In genomic region chr11:45304111-45304991, GRCh38 we compare ENCODE assay signal across 19 cellular contexts. TPM values are rescaled to one million over a fixed set of nuclear protein-coding genes. Genes with fewer than 3 reads are reported as not detected.
"Had no signal": no experiment of that assay in that cellular context is flagged by ENCODE, and none has a peak within 500 bp of the region (broad histone marks: within the 10 kb centered on the region; RNA-seq: fewer than 3 reads in every experiment).

No MANE protein-coding gene starts in this region.

- H3K27ac Mint-ChIP-seq: activated T-helper 2 cell treated with anti-CD3 and anti-CD28 coated beads, Interferon-gamma antibody, Interleukin-2, Interleukin-4, amounts not matched to agents 10 μg/mL and 5 μg/mL and 100 μg/mL, durations not matched to agents 14 hours and 24 hours and 36 hours; stimulated activated naive CD8-positive, alpha-beta T cell treated with anti-CD3 and anti-CD28 coated beads, Interleukin-15, Interleukin-2, amounts not matched to agents 100 ng/mL and 50 ng/mL, for 24 hours had no signal

- H3K36me3 ChIP-seq: brain microvascular endothelial cell, gastrocnemius medialis, left lung, prostate gland, tibial nerve had no signal

- H3K27me3 ChIP-seq: left lung had no signal

- H3K4me1 ChIP-seq: gastrocnemius medialis, left lung, tibial nerve had no signal

- H3K9me3 ChIP-seq: gastrocnemius medialis, left lung, prostate gland, tibial nerve had no signal

- ATAC-seq: esophagus mucosa, gastrocnemius medialis, left lung, right cardiac atrium had no signal

- H3K4me3 Mint-ChIP-seq: stimulated activated naive CD8-positive, alpha-beta T cell treated with anti-CD3 and anti-CD28 coated beads, Interleukin-15, Interleukin-2, amounts not matched to agents 100 ng/mL and 50 ng/mL, for 24 hours had no signal

- H3K4me3 ChIP-seq: gastrocnemius medialis, left lung, prostate gland, tibial nerve had no signal

- DNase-seq: activated CD4-positive, alpha-beta T cell treated with anti-CD3 and anti-CD28 coated beads, Interleukin-2, amount 50 U/mL, for 1 hour; activated naive CD4-positive, alpha-beta T cell treated with anti-CD3 and anti-CD28 coated beads, Interleukin-2, amount 50 U/mL, for 16 hours; activated T-cell treated with anti-CD3 and anti-CD28 coated beads, Interleukin-2, amount 50 U/mL, for 1 hour; aorta; brain microvascular endothelial cell; cortex of kidney; effector CD8-positive, alpha-beta T cell; gastrocnemius medialis; head of caudate nucleus; left lung; mammary epithelial cell; right cardiac atrium; T-helper 1 cell; T-helper 9 cell had no signal

- H3K9me3 Mint-ChIP-seq: activated T-helper 2 cell treated with anti-CD3 and anti-CD28 coated beads, Interferon-gamma antibody, Interleukin-2, Interleukin-4, amounts not matched to agents 10 μg/mL and 5 μg/mL and 100 μg/mL, durations not matched to agents 14 hours and 24 hours and 36 hours; stimulated activated naive CD8-positive, alpha-beta T cell treated with anti-CD3 and anti-CD28 coated beads, Interleukin-15, Interleukin-2, amounts not matched to agents 100 ng/mL and 50 ng/mL, for 24 hours had no signal

- H3K27ac ChIP-seq: brain microvascular endothelial cell, gastrocnemius medialis, left lung, prostate gland, tibial nerve had no signal

RNA-seq across cellular contexts. Expression of gene SYT13, which starts 18.2 kb away (rescaled TPM):
- total RNA-seq: activated T-helper 2 cell treated with anti-CD3 and anti-CD28 coated beads, Interferon-gamma antibody, Interleukin-2, Interleukin-4, amounts not matched to agents 10 μg/mL and 5 μg/mL and 100 μg/mL, durations not matched to agents 14 hours and 24 hours and 36 hours; esophagus mucosa had no signal
